In the genomic region with DNA sequence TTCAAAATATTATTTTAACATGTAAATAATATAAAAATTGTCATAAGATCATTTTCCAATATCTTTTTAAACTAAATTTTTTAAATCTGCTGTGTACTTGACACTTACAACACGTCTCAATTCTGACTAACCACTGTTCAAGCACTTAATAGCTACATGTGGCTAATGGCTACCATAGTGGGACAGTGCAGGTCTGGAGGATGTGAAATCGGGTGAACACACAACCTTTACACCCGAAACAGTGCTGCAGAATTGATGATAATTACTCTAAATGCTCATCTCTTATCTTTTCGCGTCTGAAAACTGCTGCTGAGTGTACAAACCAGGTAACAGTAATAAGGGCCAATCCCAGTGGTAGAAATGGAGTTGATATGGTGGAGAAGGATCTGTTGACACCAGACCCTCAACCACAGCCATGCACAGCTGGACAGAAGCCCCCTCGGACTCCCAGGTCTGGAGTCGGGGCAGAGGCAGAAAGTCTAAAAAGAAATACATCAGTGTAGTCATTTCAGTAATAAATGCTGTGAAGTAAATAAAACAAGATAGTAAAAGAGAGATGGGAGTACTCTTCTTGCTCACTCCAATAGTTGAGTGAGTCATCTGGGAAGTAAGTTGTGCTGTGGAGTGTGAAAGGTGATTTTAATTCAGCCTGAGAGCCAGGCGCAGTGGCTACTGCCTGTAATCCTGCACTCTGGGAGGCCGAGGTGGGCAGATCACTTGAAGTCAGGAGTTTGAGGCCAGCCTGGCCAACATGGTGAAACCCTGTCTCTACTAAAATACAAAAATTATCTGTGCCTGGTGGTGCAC, we compare ENCODE assay signal across 9 cellular contexts.
DNase-seq lines count a peak whose midpoint lies in the region; ATAC-seq and TF ChIP-seq lines count a peak whose summit lies in the region.
"Had no signal": no experiment of that assay in that cellular context is flagged by ENCODE, and none has a peak within 500 bp of the region (broad histone marks: within the 10 kb centered on the region; RNA-seq: fewer than 3 reads in every experiment).

No MANE protein-coding gene starts in this region.

- H3K4me3 ChIP-seq in GM06990 (replicated peaks; ENCODE audit: low read depth, low read length), result no peak overlapping the region

- ATAC-seq in GM21423 (IDR thresholded peaks at IDR 0.05; ENCODE audit: unreplicated experiment) (peak; percentile 90), HG03469 (IDR thresholded peaks at IDR 0.05; ENCODE audit: unreplicated experiment) (peak; percentile 97)

- no peaks in the 10 kb centered on the region for H3K27me3 ChIP-seq in GM06990 (replicated peaks; ENCODE audit: control insufficient read depth, insufficient read depth, low read length)

- peak; percentile 49 for DNase-seq in GM06990 (ENCODE audit: extremely low read depth, insufficient read length)
- DNase-seq in kidney tubule cell (ENCODE audit: low spot score), result peak; percentile 76
- no peak for DNase-seq in germinal center (ENCODE audit: low spot score)
- DNase-seq in NCI-H2029 (lab: John Stamatoyannopoulos, UW), result no peak
- DNase-seq in SIG-M5 (lab: John Stamatoyannopoulos, UW), result no peak
- no peak for DNase-seq in stimulated activated CD4-positive, alpha-beta T cell treated with anti-CD3 and anti-CD28 coated beads, Interleukin-4, amount 100 ng/mL, for 4 hours
- DNase-seq: NCI-H146 had no signal

- TF ChIP-seq CTCF in GM06990 (IDR thresholded peaks at IDR 0.05; ENCODE audit: insufficient read depth, low read length, poor library complexity, severe bottlenecking), result no peak

- no peaks in the 10 kb centered on the region for H3K36me3 ChIP-seq in GM06990 (ENCODE audit: control insufficient read depth, insufficient read depth, low read length)

Comparison
In these comparisons a context has a peak if more than half of its experiments do, and no peak if none do; other contexts are left out.
1. DNase-seq: peak in GM06990 (single experiment) and kidney tubule cell (single experiment); none in germinal center (single experiment), NCI-H2029 (single experiment), SIG-M5 (single experiment) and stimulated activated CD4-positive, alpha-beta T cell treated with anti-CD3 and anti-CD28 coated beads, Interleukin-4, amount 100 ng/mL, for 4 hours (0 of 2).